1 cellular context compared by ENCODE assay signal in the genomic region with DNA sequence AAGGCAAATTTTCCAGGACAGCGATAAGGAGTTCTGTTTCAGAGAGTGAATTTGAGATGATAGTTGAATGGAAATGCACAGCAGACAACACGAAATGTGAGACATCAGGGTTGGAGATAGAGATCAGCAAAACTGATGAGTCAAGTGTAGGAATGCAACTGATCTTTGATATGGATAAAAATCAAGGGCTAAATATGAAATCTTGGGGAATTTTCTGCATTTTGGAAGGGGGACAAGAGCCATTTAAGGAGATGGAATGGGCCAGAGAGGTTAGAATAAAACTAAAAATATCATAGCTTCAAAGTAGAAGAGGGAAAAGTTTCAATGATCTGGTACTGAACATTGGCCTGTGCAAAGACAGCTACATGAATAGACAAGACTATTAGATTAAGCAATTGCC.
TF ChIP-seq lines count a peak whose summit lies in the region.

No MANE protein-coding gene starts in this region.

TF ChIP-seq in K562, 482 proteins besides CTCF, POLR2A, EP300 and RAD21:
- peak; percentile 50; the same call in 1 of the 2 replicates for TF ChIP-seq FOSL1 (tag; conservative IDR thresholded peaks at IDR 0.05)
- TF ChIP-seq, protein P1, sequence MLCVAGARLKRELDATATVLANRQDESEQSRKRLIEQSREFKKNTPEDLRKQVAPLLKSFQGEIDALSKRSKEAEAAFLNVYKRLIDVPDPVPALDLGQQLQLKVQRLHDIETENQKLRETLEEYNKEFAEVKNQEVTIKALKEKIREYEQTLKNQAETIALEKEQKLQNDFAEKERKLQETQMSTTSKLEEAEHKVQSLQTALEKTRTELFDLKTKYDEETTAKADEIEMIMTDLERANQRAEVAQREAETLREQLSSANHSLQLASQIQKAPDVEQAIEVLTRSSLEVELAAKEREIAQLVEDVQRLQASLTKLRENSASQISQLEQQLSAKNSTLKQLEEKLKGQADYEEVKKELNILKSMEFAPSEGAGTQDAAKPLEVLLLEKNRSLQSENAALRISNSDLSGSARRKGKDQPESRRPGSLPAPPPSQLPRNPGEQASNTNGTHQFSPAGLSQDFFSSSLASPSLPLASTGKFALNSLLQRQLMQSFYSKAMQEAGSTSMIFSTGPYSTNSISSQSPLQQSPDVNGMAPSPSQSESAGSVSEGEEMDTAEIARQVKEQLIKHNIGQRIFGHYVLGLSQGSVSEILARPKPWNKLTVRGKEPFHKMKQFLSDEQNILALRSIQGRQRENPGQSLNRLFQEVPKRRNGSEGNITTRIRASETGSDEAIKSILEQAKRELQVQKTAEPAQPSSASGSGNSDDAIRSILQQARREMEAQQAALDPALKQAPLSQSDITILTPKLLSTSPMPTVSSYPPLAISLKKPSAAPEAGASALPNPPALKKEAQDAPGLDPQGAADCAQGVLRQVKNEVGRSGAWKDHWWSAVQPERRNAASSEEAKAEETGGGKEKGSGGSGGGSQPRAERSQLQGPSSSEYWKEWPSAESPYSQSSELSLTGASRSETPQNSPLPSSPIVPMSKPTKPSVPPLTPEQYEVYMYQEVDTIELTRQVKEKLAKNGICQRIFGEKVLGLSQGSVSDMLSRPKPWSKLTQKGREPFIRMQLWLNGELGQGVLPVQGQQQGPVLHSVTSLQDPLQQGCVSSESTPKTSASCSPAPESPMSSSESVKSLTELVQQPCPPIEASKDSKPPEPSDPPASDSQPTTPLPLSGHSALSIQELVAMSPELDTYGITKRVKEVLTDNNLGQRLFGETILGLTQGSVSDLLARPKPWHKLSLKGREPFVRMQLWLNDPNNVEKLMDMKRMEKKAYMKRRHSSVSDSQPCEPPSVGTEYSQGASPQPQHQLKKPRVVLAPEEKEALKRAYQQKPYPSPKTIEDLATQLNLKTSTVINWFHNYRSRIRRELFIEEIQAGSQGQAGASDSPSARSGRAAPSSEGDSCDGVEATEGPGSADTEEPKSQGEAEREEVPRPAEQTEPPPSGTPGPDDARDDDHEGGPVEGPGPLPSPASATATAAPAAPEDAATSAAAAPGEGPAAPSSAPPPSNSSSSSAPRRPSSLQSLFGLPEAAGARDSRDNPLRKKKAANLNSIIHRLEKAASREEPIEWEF (CRISPR knock-in tag; IDR thresholded peaks at IDR 0.05): no peak
- no peak for TF ChIP-seq PHF8 (IDR thresholded peaks at IDR 0.05; ENCODE audit: borderline replicate concordance, low read length)
- TF ChIP-seq, protein P2, sequence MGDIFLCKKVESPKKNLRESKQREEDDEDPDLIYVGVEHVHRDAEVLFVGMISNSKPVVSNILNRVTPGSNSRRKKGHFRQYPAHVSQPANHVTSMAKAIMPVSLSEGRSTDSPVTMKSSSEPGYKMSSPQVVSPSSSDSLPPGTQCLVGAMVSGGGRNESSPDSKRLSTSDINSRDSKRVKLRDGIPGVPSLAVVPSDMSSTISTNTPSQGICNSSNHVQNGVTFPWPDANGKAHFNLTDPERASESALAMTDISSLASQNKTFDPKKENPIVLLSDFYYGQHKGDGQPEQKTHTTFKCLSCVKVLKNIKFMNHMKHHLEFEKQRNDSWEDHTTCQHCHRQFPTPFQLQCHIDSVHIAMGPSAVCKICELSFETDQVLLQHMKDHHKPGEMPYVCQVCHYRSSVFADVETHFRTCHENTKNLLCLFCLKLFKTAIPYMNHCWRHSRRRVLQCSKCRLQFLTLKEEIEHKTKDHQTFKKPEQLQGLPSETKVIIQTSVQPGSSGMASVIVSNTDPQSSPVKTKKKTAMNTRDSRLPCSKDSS (IDR thresholded peaks at IDR 0.05; ENCODE audit: low read depth, partially characterized antibody): no peak
- no peak for TF ChIP-seq CBX5 (IDR thresholded peaks at IDR 0.05; ENCODE audit: borderline replicate concordance, low read depth)
- no peak for TF ChIP-seq NFIC (IDR thresholded peaks at IDR 0.05)
- TF ChIP-seq, protein P3, sequence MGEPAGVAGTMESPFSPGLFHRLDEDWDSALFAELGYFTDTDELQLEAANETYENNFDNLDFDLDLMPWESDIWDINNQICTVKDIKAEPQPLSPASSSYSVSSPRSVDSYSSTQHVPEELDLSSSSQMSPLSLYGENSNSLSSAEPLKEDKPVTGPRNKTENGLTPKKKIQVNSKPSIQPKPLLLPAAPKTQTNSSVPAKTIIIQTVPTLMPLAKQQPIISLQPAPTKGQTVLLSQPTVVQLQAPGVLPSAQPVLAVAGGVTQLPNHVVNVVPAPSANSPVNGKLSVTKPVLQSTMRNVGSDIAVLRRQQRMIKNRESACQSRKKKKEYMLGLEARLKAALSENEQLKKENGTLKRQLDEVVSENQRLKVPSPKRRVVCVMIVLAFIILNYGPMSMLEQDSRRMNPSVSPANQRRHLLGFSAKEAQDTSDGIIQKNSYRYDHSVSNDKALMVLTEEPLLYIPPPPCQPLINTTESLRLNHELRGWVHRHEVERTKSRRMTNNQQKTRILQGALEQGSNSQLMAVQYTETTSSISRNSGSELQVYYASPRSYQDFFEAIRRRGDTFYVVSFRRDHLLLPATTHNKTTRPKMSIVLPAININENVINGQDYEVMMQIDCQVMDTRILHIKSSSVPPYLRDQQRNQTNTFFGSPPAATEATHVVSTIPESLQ (CRISPR knock-in tag; IDR thresholded peaks at IDR 0.05): no peak
- TF ChIP-seq, protein P4, sequence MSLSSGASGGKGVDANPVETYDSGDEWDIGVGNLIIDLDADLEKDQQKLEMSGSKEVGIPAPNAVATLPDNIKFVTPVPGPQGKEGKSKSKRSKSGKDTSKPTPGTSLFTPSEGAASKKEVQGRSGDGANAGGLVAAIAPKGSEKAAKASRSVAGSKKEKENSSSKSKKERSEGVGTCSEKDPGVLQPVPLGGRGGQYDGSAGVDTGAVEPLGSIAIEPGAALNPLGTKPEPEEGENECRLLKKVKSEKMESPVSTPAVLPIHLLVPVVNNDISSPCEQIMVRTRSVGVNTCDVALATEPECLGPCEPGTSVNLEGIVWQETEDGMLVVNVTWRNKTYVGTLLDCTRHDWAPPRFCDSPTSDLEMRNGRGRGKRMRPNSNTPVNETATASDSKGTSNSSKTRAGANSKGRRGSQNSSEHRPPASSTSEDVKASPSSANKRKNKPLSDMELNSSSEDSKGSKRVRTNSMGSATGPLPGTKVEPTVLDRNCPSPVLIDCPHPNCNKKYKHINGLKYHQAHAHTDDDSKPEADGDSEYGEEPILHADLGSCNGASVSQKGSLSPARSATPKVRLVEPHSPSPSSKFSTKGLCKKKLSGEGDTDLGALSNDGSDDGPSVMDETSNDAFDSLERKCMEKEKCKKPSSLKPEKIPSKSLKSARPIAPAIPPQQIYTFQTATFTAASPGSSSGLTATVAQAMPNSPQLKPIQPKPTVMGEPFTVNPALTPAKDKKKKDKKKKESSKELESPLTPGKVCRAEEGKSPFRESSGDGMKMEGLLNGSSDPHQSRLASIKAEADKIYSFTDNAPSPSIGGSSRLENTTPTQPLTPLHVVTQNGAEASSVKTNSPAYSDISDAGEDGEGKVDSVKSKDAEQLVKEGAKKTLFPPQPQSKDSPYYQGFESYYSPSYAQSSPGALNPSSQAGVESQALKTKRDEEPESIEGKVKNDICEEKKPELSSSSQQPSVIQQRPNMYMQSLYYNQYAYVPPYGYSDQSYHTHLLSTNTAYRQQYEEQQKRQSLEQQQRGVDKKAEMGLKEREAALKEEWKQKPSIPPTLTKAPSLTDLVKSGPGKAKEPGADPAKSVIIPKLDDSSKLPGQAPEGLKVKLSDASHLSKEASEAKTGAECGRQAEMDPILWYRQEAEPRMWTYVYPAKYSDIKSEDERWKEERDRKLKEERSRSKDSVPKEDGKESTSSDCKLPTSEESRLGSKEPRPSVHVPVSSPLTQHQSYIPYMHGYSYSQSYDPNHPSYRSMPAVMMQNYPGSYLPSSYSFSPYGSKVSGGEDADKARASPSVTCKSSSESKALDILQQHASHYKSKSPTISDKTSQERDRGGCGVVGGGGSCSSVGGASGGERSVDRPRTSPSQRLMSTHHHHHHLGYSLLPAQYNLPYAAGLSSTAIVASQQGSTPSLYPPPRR (CRISPR knock-in tag; IDR thresholded peaks at IDR 0.05; ENCODE audit: borderline replicate concordance): no peak
- no peak for TF ChIP-seq NR2C2 (CRISPR knock-in tag; IDR thresholded peaks at IDR 0.05)
- no peak for TF ChIP-seq NR2C2 (tag; IDR thresholded peaks at IDR 0.05)
- peak; percentile 29; the same call in 1 of the 2 replicates for TF ChIP-seq ARID1B (IDR thresholded peaks at IDR 0.05)
- TF ChIP-seq, protein P5, sequence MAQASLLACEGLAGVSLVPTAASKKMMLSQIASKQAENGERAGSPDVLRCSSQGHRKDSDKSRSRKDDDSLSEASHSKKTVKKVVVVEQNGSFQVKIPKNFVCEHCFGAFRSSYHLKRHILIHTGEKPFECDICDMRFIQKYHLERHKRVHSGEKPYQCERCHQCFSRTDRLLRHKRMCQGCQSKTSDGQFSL (CRISPR knock-in tag; IDR thresholded peaks at IDR 0.05): no peak
- TF ChIP-seq, protein P5 (tag; IDR thresholded peaks at IDR 0.05): no peak
- peak; percentile 39; the same call in 1 of the 2 replicates for TF ChIP-seq NFE2 (IDR thresholded peaks at IDR 0.05; ENCODE audit: low read depth)
- peak; percentile 41; the same call in 1 of the 2 replicates for TF ChIP-seq DPF2 (IDR thresholded peaks at IDR 0.05)
- TF ChIP-seq, protein P6, sequence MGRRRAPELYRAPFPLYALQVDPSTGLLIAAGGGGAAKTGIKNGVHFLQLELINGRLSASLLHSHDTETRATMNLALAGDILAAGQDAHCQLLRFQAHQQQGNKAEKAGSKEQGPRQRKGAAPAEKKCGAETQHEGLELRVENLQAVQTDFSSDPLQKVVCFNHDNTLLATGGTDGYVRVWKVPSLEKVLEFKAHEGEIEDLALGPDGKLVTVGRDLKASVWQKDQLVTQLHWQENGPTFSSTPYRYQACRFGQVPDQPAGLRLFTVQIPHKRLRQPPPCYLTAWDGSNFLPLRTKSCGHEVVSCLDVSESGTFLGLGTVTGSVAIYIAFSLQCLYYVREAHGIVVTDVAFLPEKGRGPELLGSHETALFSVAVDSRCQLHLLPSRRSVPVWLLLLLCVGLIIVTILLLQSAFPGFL (CRISPR knock-in tag; IDR thresholded peaks at IDR 0.05): no peak
- no peak for TF ChIP-seq FOXP1 (CRISPR knock-in tag; IDR thresholded peaks at IDR 0.05)
TF ChIP-seq in K562: peak in this region for 4.
